ENCODE assay signal across 13 cellular contexts in the genomic region with DNA sequence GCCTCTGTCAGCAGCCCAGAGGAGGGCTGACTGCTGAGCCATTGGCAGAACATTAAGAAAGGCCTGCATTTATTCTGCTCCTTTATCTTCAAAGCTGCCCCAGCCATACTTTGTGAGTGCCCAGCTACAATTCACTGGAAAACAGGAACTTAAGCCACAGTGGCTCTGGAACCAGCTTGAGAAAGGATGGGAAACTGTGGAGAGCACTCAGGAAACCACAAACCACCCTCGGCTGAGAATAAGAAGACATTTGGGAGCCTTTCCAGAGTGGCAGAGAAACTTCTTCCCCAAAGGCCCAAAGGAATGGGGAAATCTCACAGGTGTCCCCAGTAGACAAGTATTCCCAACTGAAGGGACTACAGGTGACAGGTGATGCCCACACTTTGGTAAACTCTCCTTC. TPM values are rescaled to one million over a fixed set of nuclear protein-coding genes. Genes with fewer than 3 reads are reported as not detected.
DNase-seq lines count a peak whose midpoint lies in the region; ATAC-seq, FAIRE-seq and TF ChIP-seq lines count a peak whose summit lies in the region.
"Had no signal": no experiment of that assay in that cellular context is flagged by ENCODE, and none has a peak within 500 bp of the region (broad histone marks: within the 10 kb centered on the region; RNA-seq: fewer than 3 reads in every experiment).

No MANE protein-coding gene starts in this region.

- H3K4me1 ChIP-seq in astrocyte (ENCODE audit: insufficient read depth, low read length) (peaks cover 70% of the 10 kb centered on the region), osteoblast (ENCODE audit: insufficient read depth, low read length) (peaks cover 64% of the 10 kb centered on the region), A673 (ENCODE audit: insufficient read depth, low read length, poor library complexity, severe bottlenecking) (peaks cover 43% of the 10 kb centered on the region)

- H3K9me3 ChIP-seq in astrocyte (ENCODE audit: insufficient read depth, low read depth, low read length) (no peaks in the 10 kb centered on the region), osteoblast (ENCODE audit: low read depth, low read length) (no peaks in the 10 kb centered on the region), A673 (ENCODE audit: low read depth, low read length, poor library complexity, severe bottlenecking) (no peaks in the 10 kb centered on the region)

- ATAC-seq in GM21717 (IDR thresholded peaks at IDR 0.05; ENCODE audit: unreplicated experiment) (no peak), GM19035 (IDR thresholded peaks at IDR 0.05; ENCODE audit: unreplicated experiment) (no peak)

- H2AFZ ChIP-seq in astrocyte (ENCODE audit: low read depth, low read length) = no peak overlapping the region
- peak overlapping the region; percentile 11 for H2AFZ ChIP-seq in osteoblast (ENCODE audit: low read length)

- H3K36me3 ChIP-seq in astrocyte (ENCODE audit: insufficient read depth, low read length) (no peaks in the 10 kb centered on the region), osteoblast (ENCODE audit: insufficient read depth, low read length) (no peaks in the 10 kb centered on the region), A673 (ENCODE audit: insufficient read depth, low read length, poor library complexity, severe bottlenecking) (no peaks in the 10 kb centered on the region)

- CTCF ChIA-PET in Calu3 (lab: Charles Lee) (interaction anchor here (0.9 to 6.2 kb wide), 3 partner anchors 9 to 25 kb away, joined by 5 to 58 read pairs (median 6); a partner anchor contains a TSS), A673 (lab: Charles Lee) (no interaction called here)

- H3K9ac ChIP-seq in astrocyte (ENCODE audit: low read length) = peak overlapping the region; percentile 3

- H3K36me3 Mint-ChIP-seq in Calu3 (ENCODE audit: insufficient read depth, unreplicated experiment) (peaks cover 85% of the 10 kb centered on the region), astrocyte (ENCODE audit: low read depth, unreplicated experiment) (no peaks in the 10 kb centered on the region)

- DNase-seq in Calu3 = no peak
- peak; percentile 87 for DNase-seq in MV-4-11 (lab: John Stamatoyannopoulos, UW)
- peak; percentile 56 for DNase-seq in astrocyte (ENCODE audit: low read depth)
- no peak for DNase-seq in osteoblast (ENCODE audit: insufficient read length, low spot score, missing footprints)
- no peak for DNase-seq in A673 (ENCODE audit: low spot score)
- no peak for DNase-seq in GM12891 (ENCODE audit: insufficient read length, low spot score)
- DNase-seq: NCI-H748 treated with DMSO at 0.1 percent for 48 hours had no signal

- H3K9me3 Mint-ChIP-seq in Calu3 (ENCODE audit: low read depth, unreplicated experiment) (no peaks in the 10 kb centered on the region), astrocyte (ENCODE audit: unreplicated experiment) (no peaks in the 10 kb centered on the region)
- H3K9me3 Mint-ChIP-seq: endodermal cell had no signal

- no peaks in the 10 kb centered on the region for H3K27me3 ChIP-seq in astrocyte (ENCODE audit: insufficient read depth, low read length)
- no peaks in the 10 kb centered on the region for H3K27me3 ChIP-seq in osteoblast (ENCODE audit: insufficient read depth, low read length)
- H3K27me3 ChIP-seq in A673 (replicated peaks; ENCODE audit: insufficient read depth, low read depth, low read length, poor library complexity) = no peaks in the 10 kb centered on the region

- intact Hi-C loops in Calu3 (cut with micrococcal nuclease; ENCODE audit: unreplicated experiment) = loop anchor here (5.0 to 10.0 kb wide), 3 partner anchors 97 to 1734 kb away; a partner anchor contains a TSS
- intact Hi-C loops in A673 (cut with micrococcal nuclease; ENCODE audit: unreplicated experiment) = no loop called here

- H3K4me3 ChIP-seq in astrocyte (ENCODE audit: insufficient read depth, low read depth, low read length) = no peak overlapping the region
- H3K4me3 ChIP-seq in osteoblast (ENCODE audit: insufficient read depth, low read length) = no peak overlapping the region
- no peak overlapping the region for H3K4me3 ChIP-seq in A673 (ENCODE audit: low read depth, low read length, poor library complexity, severe bottlenecking)

- BruUV-seq in Calu3 (replicated peaks; lab: Mats Ljungman, UMichigan) (no TSS peak), A673 (replicated peaks; lab: Mats Ljungman, UMichigan) (no TSS peak)

- H4K20me1 ChIP-seq in astrocyte (ENCODE audit: insufficient read depth, low read length) = no peaks in the 10 kb centered on the region
- no peaks in the 10 kb centered on the region for H4K20me1 ChIP-seq in osteoblast (ENCODE audit: insufficient read depth, low read length)

- H3K4me2 ChIP-seq in astrocyte (ENCODE audit: low read length) (peak overlapping the region; percentile 35), osteoblast (ENCODE audit: insufficient read depth, low read length) (peak overlapping the region; percentile 5)

- POLR2A ChIA-PET in A673 (lab: Charles Lee; ENCODE audit: low non-redundant PET) = no interaction called here

- H3K4me1 Mint-ChIP-seq in Calu3 (ENCODE audit: low read depth, unreplicated experiment) (peaks cover 84% of the 10 kb centered on the region), astrocyte (ENCODE audit: low read depth, unreplicated experiment) (peaks cover 70% of the 10 kb centered on the region)

- H3K27ac Mint-ChIP-seq in Calu3 (ENCODE audit: unreplicated experiment) = peak overlapping the region; percentile 97
- H3K27ac Mint-ChIP-seq in astrocyte (ENCODE audit: unreplicated experiment) = no peak overlapping the region
- H3K27ac Mint-ChIP-seq: endodermal cell had no signal

- H3K79me2 ChIP-seq in astrocyte (ENCODE audit: insufficient read depth, low read length) = no peaks in the 10 kb centered on the region
- no peaks in the 10 kb centered on the region for H3K79me2 ChIP-seq in osteoblast (ENCODE audit: insufficient read depth, low read length)

- H3K4me3 Mint-ChIP-seq in Calu3 (ENCODE audit: low read depth, unreplicated experiment) (peak overlapping the region; percentile 89), astrocyte (ENCODE audit: unreplicated experiment) (no peak overlapping the region)
- H3K4me3 Mint-ChIP-seq: endodermal cell had no signal

- peak overlapping the region; percentile 53 for H3K27ac ChIP-seq in astrocyte (ENCODE audit: low read depth, low read length)
- H3K27ac ChIP-seq in osteoblast (ENCODE audit: low read depth, low read length) = peak overlapping the region; percentile 64
- H3K27ac ChIP-seq in A673 (ENCODE audit: low read depth, low read length, poor library complexity, severe bottlenecking) = no peak overlapping the region

- TF ChIP-seq CTCF in Calu3 (IDR thresholded peaks at IDR 0.05; ENCODE audit: unreplicated experiment) (no peak), astrocyte (IDR thresholded peaks at IDR 0.05; ENCODE audit: insufficient read depth, low read depth, low read length) (no peak), osteoblast (IDR thresholded peaks at IDR 0.05; ENCODE audit: extremely low read depth, low read depth, low read length) (no peak), A673 (conservative IDR thresholded peaks at IDR 0.05; ENCODE audit: low read depth, low read length) (no peak)

- FAIRE-seq in astrocyte (lab: Jason Lieb, UNC) = no peak
- no peak for FAIRE-seq in GM12891 (lab: Jason Lieb, UNC)
- FAIRE-seq: D721Med, TTC549 had no signal

- no peak for TF ChIP-seq POLR2A in GM12891 (IDR thresholded peaks at IDR 0.05; ENCODE audit: low read depth, low read length)

- H3K27me3 Mint-ChIP-seq in Calu3 (ENCODE audit: unreplicated experiment) = no peaks in the 10 kb centered on the region
- H3K27me3 Mint-ChIP-seq in astrocyte (ENCODE audit: low read depth, unreplicated experiment) = peaks cover 5% of the 10 kb centered on the region

TF ChIP-seq in GM12891, 5 proteins besides CTCF, POLR2A, EP300 and RAD21:
- no peak for TF ChIP-seq TAF1 (IDR thresholded peaks at IDR 0.05; ENCODE audit: low read depth, low read length)
- no peak for TF ChIP-seq SPI1 (IDR thresholded peaks at IDR 0.05; ENCODE audit: low read depth, low read length)
- TF ChIP-seq POLR2AphosphoS5 (IDR thresholded peaks at IDR 0.05; ENCODE audit: low read depth, low read length) = no peak
- no peak for TF ChIP-seq PAX5 (IDR thresholded peaks at IDR 0.05; ENCODE audit: insufficient read depth, low read length, severe bottlenecking)
- no peak for TF ChIP-seq POU2F2 (IDR thresholded peaks at IDR 0.05; ENCODE audit: low read depth, low read length)
TF ChIP-seq in GM12891: peak in this region for 0.

RNA-seq across cellular contexts. Expression of a gene that starts 1.8 kb away (rescaled TPM):
- total RNA-seq in Calu3 (2022) (331 and 333 TPM in 2 replicates), astrocyte (4.2 and 6.1 TPM in 2 replicates), osteoblast (5.4 and 9.7 TPM in 2 replicates), A673 (2021) (8.1 and 12.7 TPM in 2 replicates)
- polyA plus RNA-seq in GM12891 (2012; ENCODE audit: low read depth, missing spikeins) = 0.26 TPM

RNA-seq across cellular contexts. Expression of a gene that starts 24.8 kb away (rescaled TPM):
- total RNA-seq in Calu3 (2022) (2.4 and 4.0 TPM in 2 replicates), astrocyte (5.9 and 15.1 TPM in 2 replicates), osteoblast (10.5 and 11.2 TPM in 2 replicates), A673 (2021) (5.8 and 9.0 TPM in 2 replicates)
- polyA plus RNA-seq in GM12891 (2012; ENCODE audit: low read depth, missing spikeins) = 0.40 TPM
- total RNA-seq: endodermal cell had no signal

RNA-seq across cellular contexts. Expression of a gene that starts 54.2 kb away (rescaled TPM):
- total RNA-seq in Calu3 (2022) (0.59 TPM in 1 of 2 replicates, not detected in the other), astrocyte (not detected in 2 replicates), osteoblast (0.88 and 1.8 TPM in 2 replicates), A673 (2021) (not detected in 2 replicates)
- 0.10 TPM for polyA plus RNA-seq in GM12891 (2012; ENCODE audit: low read depth, missing spikeins)
- total RNA-seq: endodermal cell had no signal
- polyA plus RNA-seq: neural cell had no signal

Comparison
In these comparisons a context has a peak if more than half of its experiments do, and no peak if none do; other contexts are left out.
1. DNase-seq: peak in MV-4-11 (single experiment) and astrocyte (single experiment); none in Calu3 (single experiment), osteoblast (single experiment), A673 (single experiment) and GM12891 (single experiment).
2. RNA of a gene that starts 1.8 kb away (total RNA-seq): 331 to 333 TPM in Calu3; 8.1 to 12.7 TPM in A673, 5.4 to 9.7 TPM in osteoblast and 4.2 to 6.1 TPM in astrocyte; every median in the first group is over 10 times any median in the second.